In the genomic region with DNA sequence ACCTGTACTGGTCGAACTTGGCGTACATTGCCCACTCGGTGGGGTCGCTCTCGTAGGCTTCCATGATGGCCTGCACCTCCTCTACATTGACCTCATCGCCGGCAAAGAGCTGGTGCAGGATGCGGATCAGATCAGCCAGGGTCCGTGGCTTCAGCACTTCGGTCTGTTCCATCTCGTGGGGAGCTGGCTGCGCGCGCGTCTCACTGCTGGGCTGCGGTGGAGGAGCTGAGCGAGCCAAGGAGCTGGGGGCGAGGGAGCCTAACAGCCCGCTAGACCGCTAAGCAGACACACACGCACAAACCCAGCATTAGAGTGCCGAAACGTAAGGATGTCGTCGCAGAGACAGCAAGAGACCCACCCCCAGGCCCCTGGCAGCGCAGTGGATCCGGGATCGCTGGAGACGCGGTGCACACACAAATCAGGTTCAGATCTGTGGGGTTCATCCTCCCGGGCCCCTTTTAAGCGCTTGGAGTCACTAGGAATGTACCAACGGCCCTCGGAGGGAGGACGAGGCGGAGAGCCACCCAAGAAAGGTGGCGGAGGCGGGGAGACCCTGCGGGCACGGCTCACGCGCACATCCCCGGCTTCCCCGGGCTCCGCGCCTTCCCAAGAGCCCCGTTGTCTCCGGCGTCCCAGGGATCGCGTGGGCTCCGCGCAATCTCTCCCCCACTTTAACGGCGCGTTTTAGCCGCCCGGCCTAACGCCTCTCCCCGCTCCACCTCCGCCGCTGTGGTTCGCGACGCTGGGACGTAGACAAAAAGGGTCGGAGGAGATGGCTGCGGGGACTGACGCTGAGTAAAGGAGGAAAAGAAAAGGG, we compare ENCODE assay signal across 8 cellular contexts. TPM values are rescaled to one million over a fixed set of nuclear protein-coding genes. Genes with fewer than 3 reads are reported as not detected.
DNase-seq lines count a peak whose midpoint lies in the region; ATAC-seq and TF ChIP-seq lines count a peak whose summit lies in the region.

A gene (minus strand): TSS at position 434 of the 817 bp plus-strand sequence. CDS start 262 bp downstream, at position 172.

- no peak within 1 kb of the TSS for H3K27ac ChIP-seq in CD8-positive, alpha-beta T cell (ENCODE audit: low read depth, low read length)
- H3K27ac ChIP-seq in HUES6 (ENCODE audit: low read depth, low read length) = peak within 1 kb of the TSS; percentile 65; the same call in 1 of the 2 replicates
- no peak within 1 kb of the TSS for H3K27ac ChIP-seq in muscle layer of duodenum (ENCODE audit: low read length)
- peak within 1 kb of the TSS in 3 of 4 donors; percentile 51 to 60 (median 54) for H3K27ac ChIP-seq in transverse colon

- 3 to 26% methylated on average over 7 to 62 of the region's 69 CpGs for WGBS in transverse colon (ENCODE audit: low coverage in 1 of 2), 2 donors

- TF ChIP-seq EP300 in transverse colon (IDR thresholded peaks at IDR 0.05; ENCODE audit: low read depth) = no peak

- peak within 1 kb of the TSS; percentile 67 for H3K4me3 Mint-ChIP-seq in CD8-positive, alpha-beta T cell

- H3K4me3 ChIP-seq in CD8-positive, alpha-beta T cell (ENCODE audit: low read depth, low read length) = peak within 1 kb of the TSS; percentile 45
- peak within 1 kb of the TSS; percentile 88 for H3K4me3 ChIP-seq in HUES6 (ENCODE audit: low read depth, low read length)
- H3K4me3 ChIP-seq in muscle layer of duodenum (ENCODE audit: low read depth in 1 of 2, low read length in 2 of 2) = peak within 1 kb of the TSS; percentile 74 to 91
- H3K4me3 ChIP-seq in transverse colon = peak within 1 kb of the TSS; percentile 16 to 41 (median 30)

- no peak within 1 kb of the TSS for H3K27ac Mint-ChIP-seq in CD8-positive, alpha-beta T cell

- H3K9me3 Mint-ChIP-seq in CD8-positive, alpha-beta T cell = no peaks in the 10 kb centered on the region

- intact Hi-C loops in CD8-positive, alpha-beta T cell (cut with DNase I, micrococcal nuclease) = no loop called here
- intact Hi-C loops in transverse colon (cut with DNase I; ENCODE audit: low total_unique reads) = no loop called here

- no peaks in the 10 kb centered on the region for H3K36me3 Mint-ChIP-seq in CD8-positive, alpha-beta T cell

- no peak for TF ChIP-seq CTCF in CD8-positive, alpha-beta T cell (IDR thresholded peaks at IDR 0.05)
- TF ChIP-seq CTCF in transverse colon (IDR thresholded peaks at IDR 0.05) = no peak

- H3K9ac ChIP-seq in HUES6 (ENCODE audit: low read length) = peak within 1 kb of the TSS; percentile 89

- ATAC-seq in CD8-positive, alpha-beta T cell = peak; percentile 42
- ATAC-seq in HG03571 (IDR thresholded peaks at IDR 0.05; ENCODE audit: unreplicated experiment) (no peak), HG02981 (IDR thresholded peaks at IDR 0.05; ENCODE audit: unreplicated experiment) (no peak)

- POLR2A ChIA-PET in CD8-positive, alpha-beta T cell (lab: Charles Lee) = no interaction called here

- in situ Hi-C loops in transverse colon (cut with MboI; ENCODE audit: low pct_ligation_motif_present in 1 of 4, low pct_unique_long_range_greater_than_20kb in 1 of 4, low sequenced_read_pairs in 3 of 4) = no loop called here

- CTCF ChIA-PET in CD8-positive, alpha-beta T cell (lab: Charles Lee) = no interaction called here

- peaks cover 17% of the 10 kb centered on the region for H3K4me1 Mint-ChIP-seq in CD8-positive, alpha-beta T cell (ENCODE audit: low read depth)

- DNase-seq in CD8-positive, alpha-beta T cell = peak in 2 of 7 experiments; percentile 16 to 25
- DNase-seq in activated gamma-delta T cell treated with Interleukin-2 at 50 U/mL for 16 hours (peak; percentile 7), fibroblast of the conjunctiva (ENCODE audit: low read depth) (peak; percentile 51), transverse colon (peak; percentile 8)

- H3K4me1 ChIP-seq in CD8-positive, alpha-beta T cell (ENCODE audit: insufficient read depth, low read length) = peaks cover 6% of the 10 kb centered on the region
- peaks cover 14% of the 10 kb centered on the region for H3K4me1 ChIP-seq in HUES6 (ENCODE audit: control insufficient read depth, insufficient read depth, low read length)
- peaks cover 0 to 13% of the 10 kb centered on the region in 2 donors for H3K4me1 ChIP-seq in muscle layer of duodenum (ENCODE audit: control insufficient read depth in 1 of 2, insufficient read depth in 2 of 2, low read length in 2 of 2)
- H3K4me1 ChIP-seq in transverse colon = peaks cover 0 to 16% (median 7%) of the 10 kb centered on the region in 4 donors

- H3K36me3 ChIP-seq in CD8-positive, alpha-beta T cell (ENCODE audit: insufficient read depth, low read length) = no peaks in the 10 kb centered on the region
- H3K36me3 ChIP-seq in HUES6 (ENCODE audit: control insufficient read depth, insufficient read depth, low read length) = peaks cover 3% of the 10 kb centered on the region; the same call in 1 of the 2 replicates
- H3K36me3 ChIP-seq in muscle layer of duodenum (ENCODE audit: control insufficient read depth in 1 of 2, insufficient read depth in 2 of 2, low read length in 2 of 2) = no peaks in the 10 kb centered on the region
- no peaks in the 10 kb centered on the region for H3K36me3 ChIP-seq in transverse colon

- H3K27me3 ChIP-seq in CD8-positive, alpha-beta T cell (ENCODE audit: insufficient read depth, low read length) = peaks cover 28% of the 10 kb centered on the region
- H3K27me3 ChIP-seq in HUES6 (ENCODE audit: control insufficient read depth, insufficient read depth, low read length) (peaks cover 34% of the 10 kb centered on the region), muscle layer of duodenum (ENCODE audit: low read depth, low read length) (peaks cover 31% of the 10 kb centered on the region), transverse colon (peaks cover 81% of the 10 kb centered on the region)

- no peak for TF ChIP-seq POLR2A in transverse colon (IDR thresholded peaks at IDR 0.05)

- no peaks in the 10 kb centered on the region for H3K9me3 ChIP-seq in CD8-positive, alpha-beta T cell (ENCODE audit: low read length)
- no peaks in the 10 kb centered on the region for H3K9me3 ChIP-seq in HUES6 (ENCODE audit: control insufficient read depth, insufficient read depth, low read depth, low read length)
- peaks cover 0 to 4% of the 10 kb centered on the region in 2 donors for H3K9me3 ChIP-seq in muscle layer of duodenum (ENCODE audit: control insufficient read depth in 1 of 2, low read length in 2 of 2)
- no peaks in the 10 kb centered on the region for H3K9me3 ChIP-seq in transverse colon

- H3K27me3 Mint-ChIP-seq in CD8-positive, alpha-beta T cell (ENCODE audit: low read depth) = peaks cover 64% of the 10 kb centered on the region

RNA-seq across cellular contexts. Expression of the gene that starts here (rescaled TPM):
- not detected for total RNA-seq in CD8-positive, alpha-beta T cell
- 10 to 100 TPM in 1 of 4 donors, 1 to 10 TPM in 1, under 1 TPM in 1, not detected in 1; 0.40 to 10.4 (median 4.4) TPM for total RNA-seq in transverse colon

Comparison
In these comparisons a context has a peak if more than half of its experiments do, and no peak if none do; other contexts are left out.
1. Peak in ATAC-seq and H3K4me3 ChIP-seq in CD8-positive, alpha-beta T cell; RNA of the gene not detected or under 1 TPM.
2. H3K27ac ChIP-seq: peak in HUES6 (single experiment) and transverse colon (3 of 4); none in CD8-positive, alpha-beta T cell (single experiment) and muscle layer of duodenum (single experiment).
3. H3K4me3 ChIP-seq: peak in every context shown above with its lines; median percentile 88 in HUES6; 82 in muscle layer of duodenum; 45 in CD8-positive, alpha-beta T cell; 30 in transverse colon.